ENCODE assay signal across 1 cellular context in genomic region chr7:56083150-56083785, GRCh38.
TF ChIP-seq lines count a peak whose summit lies in the region.

No MANE protein-coding gene starts in this region.

TF ChIP-seq in K562, 482 proteins besides CTCF, POLR2A, EP300 and RAD21:
- TF ChIP-seq POLR2G (IDR thresholded peaks at IDR 0.05; ENCODE audit: low read depth, low read length) (0 out of 2 replicates have a peak, but pooled peaks have one; percentile 29), CBX3 (IDR thresholded peaks at IDR 0.05; ENCODE audit: borderline replicate concordance in 1 of 2, low read length in 2 of 2) (no peak)
